In genomic region chr5:94983861-94984535, GRCh38 we compare ENCODE assay signal across 1 cellular context.
A peak's percentile ranks its signal among the peaks of the same experiment; 100 is the strongest.
TF ChIP-seq lines count a peak whose summit lies in the region.

No MANE protein-coding gene starts in this region.

TF ChIP-seq in IMR-90, 13 proteins besides CTCF, POLR2A, EP300 and RAD21:
- TF ChIP-seq MAFK (IDR thresholded peaks at IDR 0.05; ENCODE audit: low read depth, low read length) (peak; percentile 80), ELK1 (IDR thresholded peaks at IDR 0.05; ENCODE audit: borderline replicate concordance, low read depth, low read length) (no peak), RCOR1 (IDR thresholded peaks at IDR 0.05; ENCODE audit: insufficient replicate concordance, low read length) (no peak), RFX5 (IDR thresholded peaks at IDR 0.05; ENCODE audit: low read depth, low read length) (no peak), CEBPB (IDR thresholded peaks at IDR 0.05; ENCODE audit: low read depth, low read length) (peak; percentile 82), FOS (IDR thresholded peaks at IDR 0.05; ENCODE audit: low read depth, low read length) (no peak)
- TF ChIP-seq, protein P1, sequence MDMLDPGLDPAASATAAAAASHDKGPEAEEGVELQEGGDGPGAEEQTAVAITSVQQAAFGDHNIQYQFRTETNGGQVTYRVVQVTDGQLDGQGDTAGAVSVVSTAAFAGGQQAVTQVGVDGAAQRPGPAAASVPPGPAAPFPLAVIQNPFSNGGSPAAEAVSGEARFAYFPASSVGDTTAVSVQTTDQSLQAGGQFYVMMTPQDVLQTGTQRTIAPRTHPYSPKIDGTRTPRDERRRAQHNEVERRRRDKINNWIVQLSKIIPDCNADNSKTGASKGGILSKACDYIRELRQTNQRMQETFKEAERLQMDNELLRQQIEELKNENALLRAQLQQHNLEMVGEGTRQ (IDR thresholded peaks at IDR 0.05; ENCODE audit: low read depth, low read length) = no peak
